13 cellular contexts compared by ENCODE assay signal in the genomic region with DNA sequence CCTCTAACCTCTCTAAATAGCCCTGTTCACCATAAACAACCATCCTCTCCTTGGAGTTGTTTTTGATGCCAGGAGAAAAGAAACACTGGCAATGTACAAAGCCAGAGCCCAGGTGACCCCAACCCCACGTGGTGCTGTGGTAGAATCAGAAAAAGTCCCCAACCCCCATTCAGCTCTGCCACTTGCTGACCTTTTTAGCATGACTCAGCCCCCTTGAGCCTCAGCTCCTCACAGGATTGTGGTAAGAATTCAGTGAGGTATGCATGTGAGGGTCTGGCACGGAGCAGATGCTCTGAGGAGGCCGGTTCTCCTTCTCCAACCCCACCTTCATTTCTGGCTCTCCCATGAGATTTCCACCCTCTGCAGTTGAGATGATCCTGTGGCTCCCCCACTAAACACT. TPM values are rescaled to one million over a fixed set of nuclear protein-coding genes. Genes with fewer than 3 reads are reported as not detected.
A peak's percentile ranks its signal among the peaks of the same experiment; 100 is the strongest.
DNase-seq lines count a peak whose midpoint lies in the region; ATAC-seq and TF ChIP-seq lines count a peak whose summit lies in the region.
"Had no signal": no experiment of that assay in that cellular context is flagged by ENCODE, and none has a peak within 500 bp of the region (broad histone marks: within the 10 kb centered on the region; RNA-seq: fewer than 3 reads in every experiment).

No MANE protein-coding gene starts in this region.

- DNase-seq in IMR-90 (peak; percentile 88), chondrocyte (ENCODE audit: low spot score) (no peak), non-pigmented ciliary epithelial cell (ENCODE audit: low read depth) (peak; percentile 48), nucleus accumbens (lab: John Stamatoyannopoulos, UW) (no peak)
- no peak for DNase-seq in activated naive CD4-positive, alpha-beta T cell treated with anti-CD3 and anti-CD28 coated beads, Interleukin-2, amount 10 ng/mL, durations not matched to agents 7 days and 5 days
- DNase-seq: activated gamma-delta T cell, Calu3, naive B cell, NCI-H2171 treated with DMSO at 0.1 percent for 48 hours, Right ventricle myocardium superior had no signal

- H3K27me3 ChIP-seq in BLaER1 (no peaks in the 10 kb centered on the region), IMR-90 (ENCODE audit: control insufficient read depth, insufficient read depth, low read length) (no peaks in the 10 kb centered on the region)

- no peaks in the 10 kb centered on the region for H3K79me1 ChIP-seq in IMR-90 (ENCODE audit: low read depth in 1 of 2, low read length in 2 of 2)

- peak overlapping the region; percentile 60 for H2AFZ ChIP-seq in IMR-90 (replicated peaks; ENCODE audit: low read length, poor library complexity)

- peaks cover 2% of the 10 kb centered on the region for H3K36me3 Mint-ChIP-seq in chondrocyte (ENCODE audit: low read depth)
- H3K36me3 Mint-ChIP-seq in activated naive CD4-positive, alpha-beta T cell treated with anti-CD3 and anti-CD28 coated beads, Interleukin-2, amount 10 ng/mL, durations not matched to agents 7 days and 5 days: no peaks in the 10 kb centered on the region

- dilution Hi-C loops in IMR-90 (cut with HindIII; ENCODE audit: low sequenced_read_pairs, unreplicated experiment): no loop called here

- ATAC-seq in IMR-90 (ENCODE audit: low read depth): peak; percentile 62
- no peak for ATAC-seq in GM19023 (IDR thresholded peaks at IDR 0.05; ENCODE audit: unreplicated experiment)
- ATAC-seq in GM21367 (IDR thresholded peaks at IDR 0.05; ENCODE audit: unreplicated experiment): no peak

- H3K4me3 Mint-ChIP-seq in chondrocyte (ENCODE audit: unreplicated experiment): no peak overlapping the region
- H3K4me3 Mint-ChIP-seq in activated naive CD4-positive, alpha-beta T cell treated with anti-CD3 and anti-CD28 coated beads, Interleukin-2, amount 10 ng/mL, durations not matched to agents 7 days and 5 days: no peak overlapping the region
- H3K4me3 Mint-ChIP-seq: naive B cell had no signal

- peak overlapping the region; percentile 70 to 79 for H4K8ac ChIP-seq in IMR-90 (ENCODE audit: low read depth in 2 of 2, low read length in 2 of 2)

- H3K56ac ChIP-seq in IMR-90 (ENCODE audit: extremely low read depth, insufficient read depth, low read length): no peak overlapping the region

- TF ChIP-seq CTCF in IMR-90 (conservative IDR thresholded peaks at IDR 0.05; ENCODE audit: low read depth, low read length): no peak
- no peak for TF ChIP-seq CTCF in chondrocyte (IDR thresholded peaks at IDR 0.05)

- peak overlapping the region; percentile 91; the same call in 2 of the 3 replicates for H2BK15ac ChIP-seq in IMR-90 (ENCODE audit: low read depth, low read length)

- peak overlapping the region; percentile 70 for H3K4ac ChIP-seq in IMR-90 (ENCODE audit: low read depth, low read length)

- peak overlapping the region; percentile 71 for H4K5ac ChIP-seq in IMR-90 (ENCODE audit: low read depth, low read length)

- in situ Hi-C loops in IMR-90 (cut with MboI; ENCODE audit: low sequenced_read_pairs): no loop called here

- CTCF ChIA-PET in IMR-90 (lab: Yijun Ruan, JAX): interaction anchor here (1.1 kb wide), 1 partner anchor 71 kb away, joined by 4 read pairs; no protein-coding TSS in a partner anchor
- CTCF ChIA-PET in activated naive CD4-positive, alpha-beta T cell treated with anti-CD3 and anti-CD28 coated beads, Interleukin-2, amount 10 ng/mL, durations not matched to agents 7 days and 5 days (lab: Charles Lee): interaction anchor here (0.9 kb wide), 1 partner anchor 19 kb away, joined by 5 read pairs; no protein-coding TSS in a partner anchor

- H2BK20ac ChIP-seq in IMR-90 (ENCODE audit: low read depth, low read length): peak overlapping the region; percentile 70

- H3K9ac ChIP-seq in BLaER1 (no peak overlapping the region), IMR-90 (ENCODE audit: low read depth, low read length) (no peak overlapping the region)

- no peaks in the 10 kb centered on the region for H4K20me1 ChIP-seq in BLaER1
- no peaks in the 10 kb centered on the region for H4K20me1 ChIP-seq in IMR-90 (ENCODE audit: insufficient read depth, low read length)

- H3K9me3 ChIP-seq in BLaER1 (no peaks in the 10 kb centered on the region), IMR-90 (ENCODE audit: control insufficient read depth, insufficient read depth, low read length) (no peaks in the 10 kb centered on the region)

- intact Hi-C loops in IMR-90 (cut with micrococcal nuclease): no loop called here

- no peaks in the 10 kb centered on the region for H3K36me3 ChIP-seq in BLaER1
- no peaks in the 10 kb centered on the region for H3K36me3 ChIP-seq in IMR-90 (ENCODE audit: control insufficient read depth, insufficient read depth, low read length)

- peaks cover 17% of the 10 kb centered on the region for H3K9me1 ChIP-seq in IMR-90 (ENCODE audit: insufficient read depth, low read length)

- no peak for TF ChIP-seq RAD21 in IMR-90 (IDR thresholded peaks at IDR 0.05; ENCODE audit: low read length)

- H3K18ac ChIP-seq in IMR-90 (ENCODE audit: low read depth, low read length): peak overlapping the region; percentile 76

- BruUV-seq in IMR-90 (replicated peaks; lab: Mats Ljungman, UMichigan): no TSS peak

- no peak overlapping the region for H2AK9ac ChIP-seq in IMR-90 (replicated peaks; ENCODE audit: low read depth, low read length, poor library complexity)

- H3K27ac Mint-ChIP-seq in chondrocyte (ENCODE audit: unreplicated experiment): peak overlapping the region; percentile 60
- no peak overlapping the region for H3K27ac Mint-ChIP-seq in activated naive CD4-positive, alpha-beta T cell treated with anti-CD3 and anti-CD28 coated beads, Interleukin-2, amount 10 ng/mL, durations not matched to agents 7 days and 5 days
- H3K27ac Mint-ChIP-seq: naive B cell had no signal

- peak overlapping the region; percentile 45 for H2BK5ac ChIP-seq in IMR-90 (ENCODE audit: low read depth, low read length, poor library complexity, severe bottlenecking)

- POLR2A ChIA-PET in IMR-90 (lab: Charles Lee; ENCODE audit: unreplicated experiment): no interaction called here

- H3K23ac ChIP-seq in IMR-90 (ENCODE audit: low read depth, low read length): peak overlapping the region; percentile 67; the same call in 1 of the 2 replicates

- H3K14ac ChIP-seq in IMR-90 (replicated peaks; ENCODE audit: low read depth, low read length): peak overlapping the region; percentile 56; the same call in 1 of the 2 replicates

- no peaks in the 10 kb centered on the region for H3K9me3 Mint-ChIP-seq in chondrocyte (ENCODE audit: low read depth)
- no peaks in the 10 kb centered on the region for H3K9me3 Mint-ChIP-seq in activated naive CD4-positive, alpha-beta T cell treated with anti-CD3 and anti-CD28 coated beads, Interleukin-2, amount 10 ng/mL, durations not matched to agents 7 days and 5 days

- peak overlapping the region; percentile 93 for H2AK5ac ChIP-seq in IMR-90 (ENCODE audit: low read depth, low read length)

- H2BK120ac ChIP-seq in IMR-90 (ENCODE audit: low read depth, low read length): peak overlapping the region; percentile 86

- H3K4me1 ChIP-seq in BLaER1 (peaks cover 19% of the 10 kb centered on the region), IMR-90 (ENCODE audit: control insufficient read depth, insufficient read depth, low read length) (peaks cover 46% of the 10 kb centered on the region)

- H3K4me3 ChIP-seq in BLaER1 (no peak overlapping the region), IMR-90 (ENCODE audit: insufficient read depth, low read depth, low read length) (no peak overlapping the region)

- peaks cover 30% of the 10 kb centered on the region for H3K4me1 Mint-ChIP-seq in chondrocyte (ENCODE audit: low read depth)
- H3K4me1 Mint-ChIP-seq in activated naive CD4-positive, alpha-beta T cell treated with anti-CD3 and anti-CD28 coated beads, Interleukin-2, amount 10 ng/mL, durations not matched to agents 7 days and 5 days: no peaks in the 10 kb centered on the region
- H3K4me1 Mint-ChIP-seq: naive B cell had no signal

- peak overlapping the region; percentile 87 for H4K91ac ChIP-seq in IMR-90 (ENCODE audit: insufficient read depth, low read depth, low read length)

- no CpG with 5 or more reads among the region's 3 CpGs for WGBS in IMR-90 (ENCODE audit: extremely low coverage in 2 of 2, insufficient read length in 1 of 2), 2 experiments

- H3K27ac ChIP-seq in BLaER1: no peak overlapping the region
- H3K27ac ChIP-seq in IMR-90 (ENCODE audit: insufficient read depth, low read length): peak overlapping the region; percentile 61

- H3K27me3 Mint-ChIP-seq in chondrocyte (ENCODE audit: low read depth): peaks cover 9% of the 10 kb centered on the region
- H3K27me3 Mint-ChIP-seq in activated naive CD4-positive, alpha-beta T cell treated with anti-CD3 and anti-CD28 coated beads, Interleukin-2, amount 10 ng/mL, durations not matched to agents 7 days and 5 days: peaks cover 21% of the 10 kb centered on the region

- no peak for TF ChIP-seq POLR2A in IMR-90 (IDR thresholded peaks at IDR 0.05; ENCODE audit: low read depth, low read length)

- H3K4me2 ChIP-seq in BLaER1 (0 out of 2 replicates have a peak overlapping the region, but pooled peaks have one; percentile 0), IMR-90 (ENCODE audit: low read depth, low read length) (no peak overlapping the region)

TF ChIP-seq in IMR-90, 13 proteins besides CTCF, POLR2A, EP300 and RAD21 (continues in another document):
- TF ChIP-seq CHD1 (IDR thresholded peaks at IDR 0.05; ENCODE audit: low read depth, low read length) (no peak), BHLHE40 (IDR thresholded peaks at IDR 0.05; ENCODE audit: low read depth, low read length) (peak; percentile 69; the same call in 1 of the 2 replicates)
- TF ChIP-seq, protein P1, sequence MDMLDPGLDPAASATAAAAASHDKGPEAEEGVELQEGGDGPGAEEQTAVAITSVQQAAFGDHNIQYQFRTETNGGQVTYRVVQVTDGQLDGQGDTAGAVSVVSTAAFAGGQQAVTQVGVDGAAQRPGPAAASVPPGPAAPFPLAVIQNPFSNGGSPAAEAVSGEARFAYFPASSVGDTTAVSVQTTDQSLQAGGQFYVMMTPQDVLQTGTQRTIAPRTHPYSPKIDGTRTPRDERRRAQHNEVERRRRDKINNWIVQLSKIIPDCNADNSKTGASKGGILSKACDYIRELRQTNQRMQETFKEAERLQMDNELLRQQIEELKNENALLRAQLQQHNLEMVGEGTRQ (IDR thresholded peaks at IDR 0.05; ENCODE audit: low read depth, low read length): peak; percentile 83

RNA-seq across cellular contexts. Expression of gene CHI3L1, which starts 11.1 kb away (rescaled TPM):
- total RNA-seq in IMR-90 (2012; rRNA removed) (0.28 TPM in 1 of 2 replicates, not detected in the other), chondrocyte (not detected in 3 replicates)
- 0.17 TPM in 1 of 2 replicates, not detected in the other for polyA plus RNA-seq in IMR-90 (2012; rRNA removed)
- 0.25 TPM in 1 of 2 replicates, not detected in the other for polyA plus RNA-seq in IMR-90 (2012; cell fraction: cytosol; rRNA removed)
- 0.86 and 1.1 TPM in 2 replicates for polyA plus RNA-seq in IMR-90 (2012; cell fraction: nucleus; rRNA removed; ENCODE audit: low replicate concordance)
- total RNA-seq: Calu3 had no signal

RNA-seq across cellular contexts. Expression of gene MYBPH, which starts 22.0 kb away (rescaled TPM):
- not detected in 2 replicates for total RNA-seq in IMR-90 (2012; rRNA removed)
- not detected in 2 replicates for polyA plus RNA-seq in IMR-90 (2012; rRNA removed)
- not detected in 2 replicates for polyA plus RNA-seq in IMR-90 (2012; cell fraction: cytosol; rRNA removed)
- not detected in 2 replicates for polyA plus RNA-seq in IMR-90 (2012; cell fraction: nucleus; rRNA removed; ENCODE audit: low replicate concordance)
- not detected in 3 replicates for total RNA-seq in chondrocyte
- total RNA-seq: Calu3, Right ventricle myocardium superior had no signal

RNA-seq across cellular contexts. Expression of gene CHIT1, which starts 31.8 kb away (rescaled TPM):
- not detected in 2 replicates for total RNA-seq in IMR-90 (2012; rRNA removed)
- polyA plus RNA-seq in IMR-90 (2012; rRNA removed): not detected in 2 replicates
- polyA plus RNA-seq in IMR-90 (2012; cell fraction: cytosol; rRNA removed): not detected in 2 replicates
- not detected in 2 replicates for polyA plus RNA-seq in IMR-90 (2012; cell fraction: nucleus; rRNA removed; ENCODE audit: low replicate concordance)
- not detected in 3 replicates for total RNA-seq in chondrocyte
- total RNA-seq: Calu3 had no signal

Comparison
In these comparisons a context has a peak if more than half of its experiments do, and no peak if none do; other contexts are left out.
1. DNase-seq: peak in IMR-90 (single experiment) and non-pigmented ciliary epithelial cell (single experiment); none in chondrocyte (single experiment), nucleus accumbens (0 of 56) and activated naive CD4-positive, alpha-beta T cell treated with anti-CD3 and anti-CD28 coated beads, Interleukin-2, amount 10 ng/mL, durations not matched to agents 7 days and 5 days (single experiment).